In genomic region chr14:88553886-88554457, GRCh38 we compare ENCODE assay signal across 8 cellular contexts. TPM values are rescaled to one million over a fixed set of nuclear protein-coding genes. Genes with fewer than 3 reads are reported as not detected.
DNase-seq lines count a peak whose midpoint lies in the region; ATAC-seq and TF ChIP-seq lines count a peak whose summit lies in the region.

No MANE protein-coding gene starts in this region.

- H3K27ac Mint-ChIP-seq in CD4-positive, CD25-positive, alpha-beta regulatory T cell: peak overlapping the region in 1 of 3 donors; percentile 79

- H3K27ac ChIP-seq in CD4-positive, CD25-positive, alpha-beta regulatory T cell (ENCODE audit: insufficient read depth, low read length, poor library complexity, severe bottlenecking): no peak overlapping the region
- H3K27ac ChIP-seq in dorsolateral prefrontal cortex (peak overlapping the region in 55 of 59 donors; percentile 2 to 90 (median 76)), muscle layer of duodenum (ENCODE audit: low read length) (peak overlapping the region; percentile 79)

- DNase-seq in CD4-positive, CD25-positive, alpha-beta regulatory T cell: no peak
- DNase-seq in MG63 (no peak), dorsolateral prefrontal cortex (peak in 1 of 10 donors; percentile 6), glomerular visceral epithelial cell (ENCODE audit: extremely low spot score) (no peak), NCI-H2196 treated with DMSO at 0.1 percent for 48 hours (lab: John Stamatoyannopoulos, UW; ENCODE audit: unreplicated experiment) (no peak), foreskin melanocyte (no peak), mesenteric fat pad (ENCODE audit: low spot score) (no peak)

- no peak for ATAC-seq in CD4-positive, CD25-positive, alpha-beta regulatory T cell (ENCODE audit: low read depth in 2 of 2)

- peaks cover 37% of the 10 kb centered on the region for H3K4me1 ChIP-seq in CD4-positive, CD25-positive, alpha-beta regulatory T cell (ENCODE audit: control insufficient read depth, insufficient read depth, low read length, poor library complexity, severe bottlenecking)
- H3K4me1 ChIP-seq in muscle layer of duodenum (ENCODE audit: control insufficient read depth in 1 of 2, insufficient read depth in 2 of 2, low read length in 2 of 2): peaks cover 19 to 26% of the 10 kb centered on the region in 2 donors

- H3K9me3 Mint-ChIP-seq in CD4-positive, CD25-positive, alpha-beta regulatory T cell: peaks cover 0 to 3% (median 0%) of the 10 kb centered on the region in 7 donors

- H3K9me3 ChIP-seq in CD4-positive, CD25-positive, alpha-beta regulatory T cell (ENCODE audit: control insufficient read depth in 2 of 2, low read length in 2 of 2): no peaks in the 10 kb centered on the region
- no peaks in the 10 kb centered on the region for H3K9me3 ChIP-seq in MG63
- no peaks in the 10 kb centered on the region for H3K9me3 ChIP-seq in muscle layer of duodenum (ENCODE audit: control insufficient read depth in 1 of 2, low read length in 2 of 2)

- no peaks in the 10 kb centered on the region for H3K36me3 ChIP-seq in CD4-positive, CD25-positive, alpha-beta regulatory T cell (ENCODE audit: control insufficient read depth, insufficient read depth, low read length)
- H3K36me3 ChIP-seq in MG63 (no peaks in the 10 kb centered on the region), muscle layer of duodenum (ENCODE audit: control insufficient read depth in 1 of 2, insufficient read depth in 2 of 2, low read length in 2 of 2) (peaks cover 2 to 4% of the 10 kb centered on the region in 2 donors)

- peak overlapping the region; percentile 52 for H3K4me3 ChIP-seq in CD4-positive, CD25-positive, alpha-beta regulatory T cell (ENCODE audit: low read depth, low read length)
- H3K4me3 ChIP-seq in MG63 (peak overlapping the region; percentile 63), dorsolateral prefrontal cortex (peak overlapping the region; percentile 50 to 91 (median 74)), muscle layer of duodenum (ENCODE audit: low read depth in 1 of 2, low read length in 2 of 2) (peak overlapping the region; percentile 81 to 90)

- TF ChIP-seq CTCF in dorsolateral prefrontal cortex (IDR thresholded peaks at IDR 0.05 in 54 of 56, conservative IDR thresholded peaks at IDR 0.05 in 2 of 56; ENCODE audit: low read depth in 1 of 56, partially characterized antibody in 56 of 56): peak in 1 of 56 donors; percentile 7

- peaks cover 41% of the 10 kb centered on the region for H3K27me3 ChIP-seq in CD4-positive, CD25-positive, alpha-beta regulatory T cell (ENCODE audit: control insufficient read depth, insufficient read depth, low read length)
- H3K27me3 ChIP-seq in MG63 (no peaks in the 10 kb centered on the region), dorsolateral prefrontal cortex (no peaks in the 10 kb centered on the region), muscle layer of duodenum (ENCODE audit: low read depth, low read length) (no peaks in the 10 kb centered on the region)

- peaks cover 15 to 44% (median 30%) of the 10 kb centered on the region in 4 donors for H3K4me1 Mint-ChIP-seq in CD4-positive, CD25-positive, alpha-beta regulatory T cell

- H3K36me3 Mint-ChIP-seq in CD4-positive, CD25-positive, alpha-beta regulatory T cell: no peaks in the 10 kb centered on the region

- intact Hi-C loops in dorsolateral prefrontal cortex (cut with DNase I): loop anchor here (2.0 to 10.0 kb wide), 5 partner anchors 62 to 559 kb away; partner anchors contain the start of genes GALC (in 1 of the 2), KCNK10 (in 1 of the 2) and SPATA7 (in 1 of the 2)

- peaks cover 79% of the 10 kb centered on the region for H3K27me3 Mint-ChIP-seq in CD4-positive, CD25-positive, alpha-beta regulatory T cell

- H3K4me3 Mint-ChIP-seq in CD4-positive, CD25-positive, alpha-beta regulatory T cell: peak overlapping the region; percentile 68 to 89 (median 76)

RNA-seq across cellular contexts. Expression of gene PTPN21, which starts 0.8 kb away (rescaled TPM):
- not detected for total RNA-seq in CD4-positive, CD25-positive, alpha-beta regulatory T cell
- not detected for polyA plus RNA-seq in CD4-positive, CD25-positive, alpha-beta regulatory T cell
- total RNA-seq in MG63 (2014; rRNA removed; shearing (Covaris generic); ENCODE audit: low replicate concordance): 1.5 and 4.2 TPM in 2 replicates
- total RNA-seq in dorsolateral prefrontal cortex: 10 to 100 TPM in 119 of 120 experiments, 1 to 10 TPM in 1; 9.6 to 35.0 (median 17.6) TPM
- 27.7 TPM for total RNA-seq in mesenteric fat pad

RNA-seq across cellular contexts. Expression of gene ZC3H14, which starts 8.9 kb away (rescaled TPM):
- total RNA-seq in CD4-positive, CD25-positive, alpha-beta regulatory T cell: 39.8 TPM
- polyA plus RNA-seq in CD4-positive, CD25-positive, alpha-beta regulatory T cell: 10 to 100 TPM; 41.6 to 50.8 (median 45.6) TPM
- 44.9 and 54.1 TPM in 2 replicates for total RNA-seq in MG63 (2014; rRNA removed; shearing (Covaris generic); ENCODE audit: low replicate concordance)
- total RNA-seq in dorsolateral prefrontal cortex: 100 to 1,000 TPM in 7 of 120 experiments, 10 to 100 TPM in 113; 68.9 to 120 (median 86.6) TPM
- 50.8 TPM for total RNA-seq in mesenteric fat pad
